27 cellular contexts compared by ENCODE assay signal in genomic region chr2:236673126-236673822, GRCh38.
DNase-seq lines count a peak whose midpoint lies in the region; ATAC-seq, FAIRE-seq and TF ChIP-seq lines count a peak whose summit lies in the region.
"Had no signal": no experiment of that assay in that cellular context is flagged by ENCODE, and none has a peak within 500 bp of the region (broad histone marks: within the 10 kb centered on the region; RNA-seq: fewer than 3 reads in every experiment).

No MANE protein-coding gene starts in this region.

- no peak overlapping the region for H3K27ac ChIP-seq in right atrium auricular region
- H3K27ac ChIP-seq in H1 (ENCODE audit: low read depth, low read length) = no peak overlapping the region; the same call in 1 of the 2 replicates
- no peak overlapping the region for H3K27ac ChIP-seq in neuronal stem cell (replicated peaks; ENCODE audit: low read length)
- H3K27ac ChIP-seq: adrenal gland had no signal

- no peak for TF ChIP-seq CTCF in right atrium auricular region (IDR thresholded peaks at IDR 0.05)
- TF ChIP-seq CTCF in H1 (IDR thresholded peaks at IDR 0.05; ENCODE audit: control extremely low read depth in 1 of 3, insufficient read depth in 1 of 3, low read depth in 1 of 3, low read length in 3 of 3) = no peak

- CTCF ChIA-PET in H1 (lab: Charles Lee; ENCODE audit: partially characterized antibody) = interaction anchor here (1.6 kb wide), 1 partner anchor 10 kb away, joined by 5 read pairs; no protein-coding TSS in a partner anchor

- H2BK120ac ChIP-seq in H1 (replicated peaks; ENCODE audit: low read depth, low read length) = no peak overlapping the region
- no peak overlapping the region for H2BK120ac ChIP-seq in neuronal stem cell (ENCODE audit: low read depth, low read length)

- no peak overlapping the region for H4K5ac ChIP-seq in H1 (ENCODE audit: insufficient read length, low read depth, low read length)

- no peak for TF ChIP-seq EP300 in H1 (IDR thresholded peaks at IDR 0.05; ENCODE audit: borderline replicate concordance in 1 of 2, low read depth in 2 of 2, low read length in 2 of 2)

- H3K79me1 ChIP-seq in H1 (ENCODE audit: low read depth, low read length) (no peaks in the 10 kb centered on the region), neuronal stem cell (ENCODE audit: low read depth, low read length) (no peaks in the 10 kb centered on the region)

- H3K9me3 ChIP-seq in right atrium auricular region = no peaks in the 10 kb centered on the region
- H3K9me3 ChIP-seq in H1 (ENCODE audit: insufficient read depth in 2 of 2, low read depth in 1 of 2, low read length in 1 of 2) = peaks cover 10 to 14% of the 10 kb centered on the region in 2 experiments
- peaks cover 7 to 32% of the 10 kb centered on the region in 2 donors for H3K9me3 ChIP-seq in neuronal stem cell (replicated peaks in 1 of 2; ENCODE audit: control insufficient read depth in 2 of 2, insufficient read depth in 1 of 2, low read depth in 1 of 2, low read length in 2 of 2)
- H3K9me3 ChIP-seq: adrenal gland, SK-N-SH, thoracic aorta had no signal

- intact Hi-C loops in cardiac septum (cut with DNase I) = no loop called here

- no peaks in the 10 kb centered on the region for H3K23me2 ChIP-seq in H1 (ENCODE audit: low read depth, low read length)

- DNase-seq in right atrium auricular region (ENCODE audit: low spot score) (peak; percentile 32), cardiac septum (ENCODE audit: low spot score) (no peak), H1 (ENCODE audit: low read depth in 1 of 2, low spot score in 2 of 2) (peak in 1 of 2 experiments; percentile 8), neuronal stem cell (ENCODE audit: low spot score) (no peak), HuH-7.5 (ENCODE audit: low spot score) (no peak), NCI-H1417 treated with DMSO at 0.1 percent for 48 hours (lab: John Stamatoyannopoulos, UW) (no peak)
- no peak for DNase-seq in activated T-cell treated with anti-CD3 and anti-CD28 coated beads, Interleukin-2, amount 50 U/mL, for 24 hours
- DNase-seq: activated CD4-positive, CD25-positive, alpha-beta regulatory T cell treated with anti-CD3 and anti-CD28 coated beads, Interleukin-2, amount 50 U/mL, for 72 hours; activated T-cell treated with anti-CD3 and anti-CD28 coated beads, Interleukin-2, amount 50 U/mL, for 48 hours; CD4-positive, alpha-beta memory T cell; H7; hypothalamus; IMR-90; naive B cell; NCI-H1694; NCI-H510A; nucleus accumbens; SK-N-SH; stimulated activated naive CD8-positive, alpha-beta T cell treated with anti-CD3 and anti-CD28 coated beads, Interleukin-15, Interleukin-2, amounts not matched to agents 100 U/mL and 50 U/mL, for 24 hours had no signal

- no peak overlapping the region for H3K14ac ChIP-seq in H1 (ENCODE audit: insufficient read length)
- H3K14ac ChIP-seq in neuronal stem cell (ENCODE audit: low read length) = peak overlapping the region; percentile 65

- H4K8ac ChIP-seq in H1 (ENCODE audit: extremely low read depth, insufficient read depth, low read length) (no peak overlapping the region), neuronal stem cell (ENCODE audit: low read depth, low read length) (peak overlapping the region; percentile 77)

- H2BK15ac ChIP-seq in H1 (ENCODE audit: low read length) = no peak overlapping the region
- no peak overlapping the region for H2BK15ac ChIP-seq in neuronal stem cell (ENCODE audit: low read length)

- H3K27me3 Mint-ChIP-seq in activated T-cell treated with anti-CD3 and anti-CD28 coated beads, Interleukin-2, amount 50 U/mL, for 24 hours = peaks cover 50% of the 10 kb centered on the region

- H3K9me3 Mint-ChIP-seq in activated T-cell treated with anti-CD3 and anti-CD28 coated beads, Interleukin-2, amount 50 U/mL, for 24 hours = no peaks in the 10 kb centered on the region
- H3K9me3 Mint-ChIP-seq: T-helper 1 cell treated with Interleukin-12 subunit alpha and Interleukin-12 subunit beta and Interleukin-4 antibody, amounts not matched to agents 30 μg/mL and 1 μg/mL, for 36 hours had no signal

- H2AK5ac ChIP-seq in H1 (ENCODE audit: low read depth, low read length) = peak overlapping the region; percentile 20; the same call in 1 of the 2 replicates
- H2AK5ac ChIP-seq in neuronal stem cell (ENCODE audit: low read depth, low read length) = no peak overlapping the region

- H3K9ac ChIP-seq in H1 (replicated peaks in 1 of 4; ENCODE audit: extremely low read depth in 1 of 4, low read depth in 3 of 4, low read length in 3 of 4) = no peak overlapping the region
- H3K9ac ChIP-seq in neuronal stem cell (ENCODE audit: low read depth, low read length, poor library complexity) = peak overlapping the region; percentile 47
- H3K9ac ChIP-seq: SK-N-SH had no signal

- no peak for TF ChIP-seq RAD21 in H1 (IDR thresholded peaks at IDR 0.05 in 1 of 2, conservative IDR thresholded peaks at IDR 0.05 in 1 of 2; ENCODE audit: low read depth in 2 of 2, low read length in 2 of 2)

- H3K4me2 ChIP-seq in H1 (ENCODE audit: insufficient read depth in 1 of 2, low read depth in 2 of 2, low read length in 2 of 2) (no peak overlapping the region), neuronal stem cell (ENCODE audit: insufficient read depth, low read length, poor library complexity, severe bottlenecking) (no peak overlapping the region)
- H3K4me2 ChIP-seq: SK-N-SH had no signal

- H3K36me3 ChIP-seq in right atrium auricular region (no peaks in the 10 kb centered on the region), H1 (ENCODE audit: control insufficient read depth in 2 of 4, insufficient read depth in 4 of 4, low read length in 3 of 4) (no peaks in the 10 kb centered on the region; a peak in 1 of 8 replicates), neuronal stem cell (replicated peaks in 1 of 2; ENCODE audit: control insufficient read depth in 2 of 2, insufficient read depth in 2 of 2, low read length in 2 of 2) (no peaks in the 10 kb centered on the region)
- H3K36me3 ChIP-seq: adrenal gland, thoracic aorta had no signal

- H3K4me3 ChIP-seq in right atrium auricular region (no peak overlapping the region), H1 (ENCODE audit: extremely low read depth in 1 of 4, insufficient read depth in 2 of 4, low read depth in 3 of 4, low read length in 4 of 4) (no peak overlapping the region), neuronal stem cell (ENCODE audit: low read length in 2 of 2) (peak overlapping the region in 1 of 2 donors; percentile 43)
- H3K4me3 ChIP-seq: adrenal gland, GM12878, thoracic aorta had no signal

- H3K4me3 Mint-ChIP-seq in activated T-cell treated with anti-CD3 and anti-CD28 coated beads, Interleukin-2, amount 50 U/mL, for 24 hours = no peak overlapping the region
- H3K4me3 Mint-ChIP-seq: CD4-positive, alpha-beta memory T cell; mesothelial cell of epicardium; naive B cell; T-helper 1 cell treated with Interleukin-12 subunit alpha and Interleukin-12 subunit beta and Interleukin-4 antibody, amounts not matched to agents 30 μg/mL and 1 μg/mL, for 36 hours had no signal

- H3K4me1 Mint-ChIP-seq in activated T-cell treated with anti-CD3 and anti-CD28 coated beads, Interleukin-2, amount 50 U/mL, for 24 hours (ENCODE audit: low read depth) = no peaks in the 10 kb centered on the region
- H3K4me1 Mint-ChIP-seq: naive B cell had no signal

- no peak overlapping the region for H3K27ac Mint-ChIP-seq in activated T-cell treated with anti-CD3 and anti-CD28 coated beads, Interleukin-2, amount 50 U/mL, for 24 hours
- H3K27ac Mint-ChIP-seq: CD4-positive, alpha-beta memory T cell; mesothelial cell of epicardium; T-helper 1 cell treated with Interleukin-12 subunit alpha and Interleukin-12 subunit beta and Interleukin-4 antibody, amounts not matched to agents 30 μg/mL and 1 μg/mL, for 36 hours had no signal

- no peak for FAIRE-seq in H1 (lab: Jason Lieb, UNC)
- FAIRE-seq: colon, frontal cortex, GM12878 had no signal

- WGBS in H1 (ENCODE audit: extremely low coverage in 1 of 2, insufficient coverage in 1 of 2, insufficient read length in 1 of 2, insufficient replicate concordance in 2 of 2, low coverage in 1 of 2, low lambda C conversion rate in 2 of 2, missing lambda C conversion rate in 1 of 2), 2 experiments = 92% methylated on average over 14 of the region's 14 CpGs; no CpG with 5 or more reads in 1 of the 2 experiments
- WGBS in neuronal stem cell (ENCODE audit: extremely low coverage in 2 of 2, insufficient read length in 2 of 2, insufficient replicate concordance in 1 of 2), 2 donors = no CpG with 5 or more reads among the region's 14 CpGs

- H3K18ac ChIP-seq in H1 (ENCODE audit: extremely low read depth, low read length) (no peak overlapping the region), neuronal stem cell (ENCODE audit: low read length) (peak overlapping the region; percentile 7)

- no peak overlapping the region for H2BK5ac ChIP-seq in H1 (ENCODE audit: low read depth, low read length)
- H2BK5ac ChIP-seq in neuronal stem cell (ENCODE audit: low read length) = no peak overlapping the region

- H3K23ac ChIP-seq in H1 (ENCODE audit: insufficient read length) (no peak overlapping the region), neuronal stem cell (ENCODE audit: low read depth, low read length, poor library complexity) (no peak overlapping the region)

- no peak for TF ChIP-seq POLR2A in H1 (IDR thresholded peaks at IDR 0.05; ENCODE audit: control extremely low read depth in 1 of 2, low read depth in 2 of 2, low read length in 2 of 2)

- ATAC-seq in GM18868 (IDR thresholded peaks at IDR 0.05; ENCODE audit: unreplicated experiment) = no peak
- ATAC-seq: GM12878; stimulated activated naive CD8-positive, alpha-beta T cell treated with anti-CD3 and anti-CD28 coated beads, Interleukin-15, Interleukin-2, amounts not matched to agents 100 U/mL and 50 U/mL, for 24 hours had no signal

- no peak overlapping the region; the same call in 1 of the 2 replicates for H2BK12ac ChIP-seq in H1 (ENCODE audit: low read depth, low read length)
- no peak overlapping the region for H2BK12ac ChIP-seq in neuronal stem cell (ENCODE audit: low read length)

- H2AFZ ChIP-seq in H1 (ENCODE audit: low read length) (no peak overlapping the region), neuronal stem cell (ENCODE audit: low read length) (no peak overlapping the region)

- H3K4ac ChIP-seq in H1 (replicated peaks; ENCODE audit: insufficient read length, low read depth, low read length) (peak overlapping the region; percentile 45), neuronal stem cell (ENCODE audit: low read length) (no peak overlapping the region)

- no peak overlapping the region for H2BK20ac ChIP-seq in H1 (ENCODE audit: low read length)

- H3K36me3 Mint-ChIP-seq in activated T-cell treated with anti-CD3 and anti-CD28 coated beads, Interleukin-2, amount 50 U/mL, for 24 hours (ENCODE audit: low read depth) = no peaks in the 10 kb centered on the region
- H3K36me3 Mint-ChIP-seq: CD4-positive, alpha-beta memory T cell; naive B cell had no signal

- H4K20me1 ChIP-seq in H1 (replicated peaks in 1 of 2; ENCODE audit: control insufficient read depth in 1 of 2, insufficient read depth in 2 of 2, low read length in 2 of 2) = peaks cover 0 to 4% of the 10 kb centered on the region in 2 experiments

- H4K91ac ChIP-seq in H1 (replicated peaks; ENCODE audit: insufficient read length, low read length) (peak overlapping the region; percentile 57), neuronal stem cell (ENCODE audit: low read depth, low read length, poor library complexity) (no peak overlapping the region)

- POLR2A ChIA-PET in H1 (lab: Charles Lee; ENCODE audit: partially characterized antibody) = no interaction called here

- H3K79me2 ChIP-seq in H1 (ENCODE audit: control insufficient read depth in 1 of 2, insufficient read depth in 2 of 2, low read length in 2 of 2) = no peaks in the 10 kb centered on the region

- peaks cover 0 to 15% of the 10 kb centered on the region in 2 donors for H3K4me1 ChIP-seq in right atrium auricular region
- H3K4me1 ChIP-seq in H1 (replicated peaks in 1 of 4; ENCODE audit: control insufficient read depth in 3 of 4, insufficient read depth in 4 of 4, low read length in 3 of 4) = peaks cover 0 to 4% (median 0%) of the 10 kb centered on the region in 4 experiments; a peak in 1 of 7 replicates
- H3K4me1 ChIP-seq in neuronal stem cell (ENCODE audit: control insufficient read depth in 2 of 2, insufficient read depth in 1 of 2, low read depth in 1 of 2, low read length in 2 of 2) = peaks cover 5 to 14% of the 10 kb centered on the region in 2 donors
- H3K4me1 ChIP-seq: adrenal gland had no signal

- H3K56ac ChIP-seq in H1 (replicated peaks; ENCODE audit: insufficient read length, low read depth, low read length) = no peak overlapping the region

- H3K27me3 ChIP-seq in right atrium auricular region = no peaks in the 10 kb centered on the region
- H3K27me3 ChIP-seq in H1 (replicated peaks in 1 of 4; ENCODE audit: control insufficient read depth in 3 of 4, extremely low read depth in 1 of 4, insufficient read depth in 3 of 4, low read length in 3 of 4) = no peaks in the 10 kb centered on the region
- H3K27me3 ChIP-seq in neuronal stem cell (ENCODE audit: control insufficient read depth in 3 of 3, insufficient read depth in 3 of 3, low read depth in 1 of 3, low read length in 3 of 3) = no peaks in the 10 kb centered on the region
- H3K27me3 ChIP-seq: adrenal gland had no signal
